Comparison of ENCODE assay signal across 1 cellular context in the genomic region with DNA sequence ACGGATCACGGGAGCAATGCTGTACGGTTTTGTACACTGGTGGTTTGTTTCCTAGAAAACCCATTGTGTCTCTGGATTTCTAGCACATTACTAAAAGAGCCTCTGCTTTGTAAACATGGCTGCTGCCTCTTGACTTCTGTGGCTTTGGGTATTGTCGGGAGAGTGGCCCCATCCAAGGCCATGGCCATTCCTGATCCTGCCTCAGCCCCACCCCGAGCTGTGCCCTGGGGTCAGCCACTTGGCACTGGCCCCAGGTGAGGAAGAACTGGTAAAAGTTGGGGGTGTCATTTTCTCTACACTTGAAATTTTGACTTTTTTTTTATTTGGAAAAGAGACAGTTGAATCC.
TF ChIP-seq lines count a peak whose summit lies in the region.

No MANE protein-coding gene starts in this region.

TF ChIP-seq in H1, 55 proteins besides CTCF, POLR2A, EP300 and RAD21:
- TF ChIP-seq POLR2AphosphoS5 (IDR thresholded peaks at IDR 0.05; ENCODE audit: low read depth, low read length) (no peak), JUN (IDR thresholded peaks at IDR 0.05; ENCODE audit: low read depth, low read length) (no peak), RXRA (IDR thresholded peaks at IDR 0.05; ENCODE audit: insufficient read depth, low read depth, low read length) (no peak), KDM5A (IDR thresholded peaks at IDR 0.05; ENCODE audit: low read length) (no peak), TCF12 (IDR thresholded peaks at IDR 0.05; ENCODE audit: low read depth, low read length) (no peak), ZNF274 (IDR thresholded peaks at IDR 0.05; ENCODE audit: borderline replicate concordance, extremely low read depth, low read length) (no peak), SP4 (IDR thresholded peaks at IDR 0.05; ENCODE audit: low read length) (no peak), RNF2 (IDR thresholded peaks at IDR 0.05; ENCODE audit: borderline replicate concordance, low read depth, low read length, missing control alignments, poor library complexity, severe bottlenecking) (no peak), BACH1 (IDR thresholded peaks at IDR 0.05; ENCODE audit: low read length) (no peak), SAP30 (IDR thresholded peaks at IDR 0.05; ENCODE audit: insufficient read depth, insufficient replicate concordance, low read length) (no peak), ATF2 (IDR thresholded peaks at IDR 0.05; ENCODE audit: low read length) (no peak), HDAC6 (IDR thresholded peaks at IDR 0.05; ENCODE audit: low read depth, low read length) (no peak)
